ENCODE assay signal across 1 cellular context in genomic region chr3:164416491-164417222, GRCh38.
TF ChIP-seq lines count a peak whose summit lies in the region.

No MANE protein-coding gene starts in this region.

TF ChIP-seq in GM23338, 12 proteins besides CTCF, POLR2A, EP300 and RAD21 (continued from another document):
- TF ChIP-seq, protein P1, sequence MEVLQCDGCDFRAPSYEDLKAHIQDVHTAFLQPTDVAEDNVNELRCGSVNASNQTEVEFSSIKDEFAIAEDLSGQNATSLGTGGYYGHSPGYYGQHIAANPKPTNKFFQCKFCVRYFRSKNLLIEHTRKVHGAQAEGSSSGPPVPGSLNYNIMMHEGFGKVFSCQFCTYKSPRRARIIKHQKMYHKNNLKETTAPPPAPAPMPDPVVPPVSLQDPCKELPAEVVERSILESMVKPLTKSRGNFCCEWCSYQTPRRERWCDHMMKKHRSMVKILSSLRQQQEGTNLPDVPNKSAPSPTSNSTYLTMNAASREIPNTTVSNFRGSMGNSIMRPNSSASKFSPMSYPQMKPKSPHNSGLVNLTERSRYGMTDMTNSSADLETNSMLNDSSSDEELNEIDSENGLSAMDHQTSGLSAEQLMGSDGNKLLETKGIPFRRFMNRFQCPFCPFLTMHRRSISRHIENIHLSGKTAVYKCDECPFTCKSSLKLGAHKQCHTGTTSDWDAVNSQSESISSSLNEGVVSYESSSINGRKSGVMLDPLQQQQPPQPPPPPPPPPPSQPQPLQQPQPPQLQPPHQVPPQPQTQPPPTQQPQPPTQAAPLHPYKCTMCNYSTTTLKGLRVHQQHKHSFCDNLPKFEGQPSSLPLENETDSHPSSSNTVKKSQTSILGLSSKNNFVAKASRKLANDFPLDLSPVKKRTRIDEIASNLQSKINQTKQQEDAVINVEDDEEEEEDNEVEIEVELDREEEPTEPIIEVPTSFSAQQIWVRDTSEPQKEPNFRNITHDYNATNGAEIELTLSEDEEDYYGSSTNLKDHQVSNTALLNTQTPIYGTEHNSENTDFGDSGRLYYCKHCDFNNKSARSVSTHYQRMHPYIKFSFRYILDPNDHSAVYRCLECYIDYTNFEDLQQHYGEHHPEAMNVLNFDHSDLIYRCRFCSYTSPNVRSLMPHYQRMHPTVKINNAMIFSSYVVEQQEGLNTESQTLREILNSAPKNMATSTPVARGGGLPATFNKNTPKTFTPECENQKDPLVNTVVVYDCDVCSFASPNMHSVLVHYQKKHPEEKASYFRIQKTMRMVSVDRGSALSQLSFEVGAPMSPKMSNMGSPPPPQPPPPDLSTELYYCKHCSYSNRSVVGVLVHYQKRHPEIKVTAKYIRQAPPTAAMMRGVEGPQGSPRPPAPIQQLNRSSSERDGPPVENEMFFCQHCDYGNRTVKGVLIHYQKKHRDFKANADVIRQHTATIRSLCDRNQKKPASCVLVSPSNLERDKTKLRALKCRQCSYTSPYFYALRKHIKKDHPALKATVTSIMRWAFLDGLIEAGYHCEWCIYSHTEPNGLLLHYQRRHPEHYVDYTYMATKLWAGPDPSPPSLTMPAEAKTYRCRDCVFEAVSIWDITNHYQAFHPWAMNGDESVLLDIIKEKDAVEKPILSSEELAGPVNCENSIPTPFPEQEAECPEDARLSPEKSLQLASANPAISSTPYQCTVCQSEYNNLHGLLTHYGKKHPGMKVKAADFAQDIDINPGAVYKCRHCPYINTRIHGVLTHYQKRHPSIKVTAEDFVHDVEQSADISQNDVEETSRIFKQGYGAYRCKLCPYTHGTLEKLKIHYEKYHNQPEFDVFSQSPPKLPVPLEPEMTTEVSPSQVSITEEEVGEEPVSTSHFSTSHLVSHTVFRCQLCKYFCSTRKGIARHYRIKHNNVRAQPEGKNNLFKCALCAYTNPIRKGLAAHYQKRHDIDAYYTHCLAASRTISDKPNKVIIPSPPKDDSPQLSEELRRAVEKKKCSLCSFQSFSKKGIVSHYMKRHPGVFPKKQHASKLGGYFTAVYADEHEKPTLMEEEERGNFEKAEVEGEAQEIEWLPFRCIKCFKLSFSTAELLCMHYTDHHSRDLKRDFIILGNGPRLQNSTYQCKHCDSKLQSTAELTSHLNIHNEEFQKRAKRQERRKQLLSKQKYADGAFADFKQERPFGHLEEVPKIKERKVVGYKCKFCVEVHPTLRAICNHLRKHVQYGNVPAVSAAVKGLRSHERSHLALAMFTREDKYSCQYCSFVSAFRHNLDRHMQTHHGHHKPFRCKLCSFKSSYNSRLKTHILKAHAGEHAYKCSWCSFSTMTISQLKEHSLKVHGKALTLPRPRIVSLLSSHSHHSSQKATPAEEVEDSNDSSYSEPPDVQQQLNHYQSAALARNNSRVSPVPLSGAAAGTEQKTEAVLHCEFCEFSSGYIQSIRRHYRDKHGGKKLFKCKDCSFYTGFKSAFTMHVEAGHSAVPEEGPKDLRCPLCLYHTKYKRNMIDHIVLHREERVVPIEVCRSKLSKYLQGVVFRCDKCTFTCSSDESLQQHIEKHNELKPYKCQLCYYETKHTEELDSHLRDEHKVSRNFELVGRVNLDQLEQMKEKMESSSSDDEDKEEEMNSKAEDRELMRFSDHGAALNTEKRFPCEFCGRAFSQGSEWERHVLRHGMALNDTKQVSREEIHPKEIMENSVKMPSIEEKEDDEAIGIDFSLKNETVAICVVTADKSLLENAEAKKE (CRISPR knock-in tag; IDR thresholded peaks at IDR 0.05) = no peak
- TF ChIP-seq STAT1 (IDR thresholded peaks at IDR 0.05; ENCODE audit: unreplicated experiment) = no peak
- no peak for TF ChIP-seq JUNB (IDR thresholded peaks at IDR 0.05; ENCODE audit: unreplicated experiment)
- TF ChIP-seq, protein P2, sequence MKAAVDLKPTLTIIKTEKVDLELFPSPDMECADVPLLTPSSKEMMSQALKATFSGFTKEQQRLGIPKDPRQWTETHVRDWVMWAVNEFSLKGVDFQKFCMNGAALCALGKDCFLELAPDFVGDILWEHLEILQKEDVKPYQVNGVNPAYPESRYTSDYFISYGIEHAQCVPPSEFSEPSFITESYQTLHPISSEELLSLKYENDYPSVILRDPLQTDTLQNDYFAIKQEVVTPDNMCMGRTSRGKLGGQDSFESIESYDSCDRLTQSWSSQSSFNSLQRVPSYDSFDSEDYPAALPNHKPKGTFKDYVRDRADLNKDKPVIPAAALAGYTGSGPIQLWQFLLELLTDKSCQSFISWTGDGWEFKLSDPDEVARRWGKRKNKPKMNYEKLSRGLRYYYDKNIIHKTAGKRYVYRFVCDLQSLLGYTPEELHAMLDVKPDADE (IDR thresholded peaks at IDR 0.05) = no peak
- no peak for TF ChIP-seq NANOG (IDR thresholded peaks at IDR 0.05; ENCODE audit: borderline replicate concordance)
- no peak for TF ChIP-seq ZNF114 (CRISPR knock-in tag; IDR thresholded peaks at IDR 0.05)
- TF ChIP-seq POLR2AphosphoS5 (IDR thresholded peaks at IDR 0.05; ENCODE audit: low read depth) = no peak
- TF ChIP-seq CREB1 (CRISPR knock-in tag; IDR thresholded peaks at IDR 0.05; ENCODE audit: low read depth) = no peak
